20 cellular contexts compared by ENCODE assay signal in genomic region chr12:24888813-24889212, GRCh38.
DNase-seq lines count a peak whose midpoint lies in the region; ATAC-seq, FAIRE-seq and TF ChIP-seq lines count a peak whose summit lies in the region.
"Had no signal": no experiment of that assay in that cellular context is flagged by ENCODE, and none has a peak within 500 bp of the region (broad histone marks: within the 10 kb centered on the region; RNA-seq: fewer than 3 reads in every experiment).

No MANE protein-coding gene starts in this region.

- H3K9me3 ChIP-seq in endothelial cell of umbilical vein (replicated peaks; ENCODE audit: control insufficient read depth, insufficient read depth, low read length): no peaks in the 10 kb centered on the region
- H3K9me3 ChIP-seq: BLaER1 had no signal

- H3K4me3 ChIP-seq in endothelial cell of umbilical vein (replicated peaks in 1 of 3; ENCODE audit: insufficient read depth in 1 of 3, low read depth in 1 of 3, low read length in 3 of 3): no peak overlapping the region
- H3K4me3 ChIP-seq: BLaER1 had no signal

- no peak for ATAC-seq in activated CD4-positive, CD25-positive, alpha-beta regulatory T cell treated with anti-CD3 and anti-CD28 coated beads, Interleukin-2, amount 50 U/mL, for 24 hours
- ATAC-seq: SK-N-SH treated with all-trans-retinoic acid at 6 μM for 48 hours had no signal

- H3K9me1 ChIP-seq in endothelial cell of umbilical vein (replicated peaks; ENCODE audit: control insufficient read depth, extremely low read depth, insufficient read depth, low read length): no peaks in the 10 kb centered on the region

- CTCF ChIA-PET in endothelial cell of umbilical vein (lab: Charles Lee): no interaction called here

- TF ChIP-seq POLR2A in endothelial cell of umbilical vein (IDR thresholded peaks at IDR 0.05; ENCODE audit: low read depth, low read length): no peak

- H3K27me3 ChIP-seq in endothelial cell of umbilical vein (ENCODE audit: control insufficient read depth in 2 of 2, insufficient read depth in 2 of 2, low read length in 2 of 2): no peaks in the 10 kb centered on the region
- H3K27me3 ChIP-seq: BLaER1 had no signal

- TF ChIP-seq CTCF in endothelial cell of umbilical vein (IDR thresholded peaks at IDR 0.05; ENCODE audit: extremely low read depth in 1 of 2, insufficient read depth in 1 of 2, low read depth in 1 of 2, low read length in 2 of 2): no peak
- TF ChIP-seq CTCF in mesothelial cell of epicardium (IDR thresholded peaks at IDR 0.05; ENCODE audit: unreplicated experiment): no peak

- peaks cover 27% of the 10 kb centered on the region for H3K36me3 Mint-ChIP-seq in mesothelial cell of epicardium
- H3K36me3 Mint-ChIP-seq: CD4-positive, alpha-beta memory T cell had no signal

- H4K20me1 ChIP-seq in endothelial cell of umbilical vein (replicated peaks; ENCODE audit: control insufficient read depth, extremely low read depth, insufficient read depth, low read length): no peaks in the 10 kb centered on the region

- peak overlapping the region; percentile 70 for H3K27ac Mint-ChIP-seq in mesothelial cell of epicardium
- H3K27ac Mint-ChIP-seq: CD4-positive, alpha-beta memory T cell had no signal

- H3K4me2 ChIP-seq in endothelial cell of umbilical vein (ENCODE audit: insufficient read depth, low read length): no peak overlapping the region
- H3K4me2 ChIP-seq: BLaER1 had no signal

- peak overlapping the region; percentile 32 for H3K27ac ChIP-seq in endothelial cell of umbilical vein (ENCODE audit: insufficient read depth, low read depth, low read length)
- H3K27ac ChIP-seq: BLaER1 had no signal

- no peaks in the 10 kb centered on the region for H3K27me3 Mint-ChIP-seq in mesothelial cell of epicardium (ENCODE audit: low read depth)

- H3K4me1 ChIP-seq in endothelial cell of umbilical vein (ENCODE audit: control insufficient read depth, extremely low read depth, insufficient read depth, low read length): peaks cover 15% of the 10 kb centered on the region

- no peak overlapping the region for H3K9ac ChIP-seq in endothelial cell of umbilical vein (replicated peaks; ENCODE audit: extremely low read depth, insufficient read depth, low read length)
- H3K9ac ChIP-seq: BLaER1 had no signal

- H3K4me1 Mint-ChIP-seq in mesothelial cell of epicardium: peaks cover 8% of the 10 kb centered on the region
- H3K4me1 Mint-ChIP-seq: CD4-positive, alpha-beta memory T cell had no signal

- no TSS peak for BruUV-seq in endothelial cell of umbilical vein (replicated peaks; lab: Mats Ljungman, UMichigan)

- no peak overlapping the region for H3K4me3 Mint-ChIP-seq in mesothelial cell of epicardium
- H3K4me3 Mint-ChIP-seq: CD4-positive, alpha-beta memory T cell had no signal

- peaks cover 53% of the 10 kb centered on the region for H3K79me2 ChIP-seq in endothelial cell of umbilical vein (ENCODE audit: control insufficient read depth, insufficient read depth, low read length)

- FAIRE-seq in endothelial cell of umbilical vein (lab: Jason Lieb, UNC): no peak
- FAIRE-seq: H54 had no signal

- peaks cover 3 to 5% of the 10 kb centered on the region in 2 experiments for H3K36me3 ChIP-seq in endothelial cell of umbilical vein (ENCODE audit: control insufficient read depth in 2 of 2, extremely low read depth in 1 of 2, insufficient read depth in 2 of 2, low read length in 2 of 2)

- DNase-seq in DMS53 treated with DMSO at 0.1 percent for 48 hours (lab: John Stamatoyannopoulos, UW; ENCODE audit: unreplicated experiment): peak; percentile 96
- peak; percentile 61 for DNase-seq in NCI-H69 (lab: John Stamatoyannopoulos, UW)
- DNase-seq in endothelial cell of umbilical vein (ENCODE audit: low read depth, low spot score): no peak
- DNase-seq in mesothelial cell of epicardium (ENCODE audit: low spot score in 2 of 2, unreplicated experiment in 2 of 2): no peak
- DNase-seq in superior temporal gyrus (ENCODE audit: extremely low spot score): no peak
- DNase-seq in germinal center (ENCODE audit: low spot score): no peak
- DNase-seq: Calu3; CD4-positive, alpha-beta memory T cell; DMS79 treated with DMSO at 0.1 percent for 48 hours; KG1; NCI-H1417; NCI-H187; NCI-H2171 treated with DMSO at 0.1 percent for 48 hours; NCI-H446; RPMI8226; SIG-M5 had no signal

- intact Hi-C loops in endothelial cell of umbilical vein (cut with micrococcal nuclease): no loop called here

- dilution Hi-C loops in endothelial cell of umbilical vein (cut with MboI; ENCODE audit: extremely low pct_ligation_motif_present, low sequenced_read_pairs): no loop called here

- no peaks in the 10 kb centered on the region for H3K9me3 Mint-ChIP-seq in mesothelial cell of epicardium

- no peak overlapping the region for H2AFZ ChIP-seq in endothelial cell of umbilical vein (ENCODE audit: low read depth, low read length)

- POLR2A ChIA-PET in endothelial cell of umbilical vein (lab: Charles Lee): no interaction called here

TF ChIP-seq in endothelial cell of umbilical vein, 7 proteins besides CTCF, POLR2A, EP300 and RAD21:
- no peak for TF ChIP-seq FOS (IDR thresholded peaks at IDR 0.05; ENCODE audit: borderline replicate concordance, insufficient read depth, low read length)
- no peak for TF ChIP-seq JUN (IDR thresholded peaks at IDR 0.05; ENCODE audit: borderline replicate concordance, insufficient read depth, insufficient read length, low read depth)
- no peak for TF ChIP-seq MYC (IDR thresholded peaks at IDR 0.05; ENCODE audit: low read depth, low read length)
- no peak for TF ChIP-seq POLR2AphosphoS5 (IDR thresholded peaks at IDR 0.05; ENCODE audit: insufficient read depth, low read depth, low read length)
- no peak for TF ChIP-seq MAX (IDR thresholded peaks at IDR 0.05; ENCODE audit: insufficient read depth, insufficient read length)
- no peak for TF ChIP-seq GATA2 (IDR thresholded peaks at IDR 0.05; ENCODE audit: insufficient read depth, insufficient read length, low read depth, low read length)
- TF ChIP-seq EZH2 (IDR thresholded peaks at IDR 0.05; ENCODE audit: borderline replicate concordance, low read depth, low read length, severe bottlenecking): no peak

Comparison
In these comparisons a context has a peak if more than half of its experiments do, and no peak if none do; other contexts are left out.
1. DNase-seq: peak in DMS53 treated with DMSO at 0.1 percent for 48 hours (single experiment) and NCI-H69 (single experiment); none in endothelial cell of umbilical vein (single experiment), mesothelial cell of epicardium (0 of 2), superior temporal gyrus (single experiment) and germinal center (single experiment).